ENCODE assay signal across 10 cellular contexts in genomic region chr12:52044284-52044983, GRCh38. TPM values are rescaled to one million over a fixed set of nuclear protein-coding genes. Genes with fewer than 3 reads are reported as not detected.
A peak's percentile ranks its signal among the peaks of the same experiment; 100 is the strongest.
DNase-seq lines count a peak whose midpoint lies in the region; ATAC-seq and TF ChIP-seq lines count a peak whose summit lies in the region.
"Had no signal": no experiment of that assay in that cellular context is flagged by ENCODE, and none has a peak within 500 bp of the region (broad histone marks: within the 10 kb centered on the region; RNA-seq: fewer than 3 reads in every experiment).

No MANE protein-coding gene starts in this region.

- H3K9ac ChIP-seq in subcutaneous abdominal adipose tissue (ENCODE audit: low read length in 5 of 5) = peak overlapping the region in 4 of 5 donors; percentile 6 to 59 (median 44)
- H3K9ac ChIP-seq: SK-N-SH had no signal

- H3K4me1 ChIP-seq in subcutaneous abdominal adipose tissue (ENCODE audit: control insufficient read depth in 5 of 5, insufficient read depth in 5 of 5, low read length in 5 of 5) = peaks cover 18 to 66% (median 42%) of the 10 kb centered on the region in 5 donors

- H3K4me3 Mint-ChIP-seq in endothelial cell (ENCODE audit: unreplicated experiment) = no peak overlapping the region

- H3K9me3 ChIP-seq in MG63 = no peaks in the 10 kb centered on the region
- H3K9me3 ChIP-seq in subcutaneous abdominal adipose tissue (ENCODE audit: control insufficient read depth in 5 of 5, low read length in 5 of 5) = peaks cover 0 to 2% (median 0%) of the 10 kb centered on the region in 5 donors
- H3K9me3 ChIP-seq: SK-N-SH had no signal

- CTCF ChIA-PET in HEK293T (lab: Yijun Ruan, JAX) = interaction anchor here (1.0 kb wide), 1 partner anchor 19 kb away, joined by 6 read pairs; no protein-coding TSS in a partner anchor

- H3K27ac ChIP-seq in subcutaneous abdominal adipose tissue (ENCODE audit: low read depth, low read length) = peak overlapping the region; percentile 86

- no peak for ATAC-seq in HG03342 (IDR thresholded peaks at IDR 0.05; ENCODE audit: unreplicated experiment)

- DNase-seq in MG63 (peak; percentile 97), endothelial cell (ENCODE audit: low spot score) (no peak), medulla oblongata (ENCODE audit: extremely low spot score) (peak; percentile 83), HEK293T (ENCODE audit: extremely low spot score) (no peak), DMS79 (lab: John Stamatoyannopoulos, UW) (no peak)
- no peak for DNase-seq in activated naive CD4-positive, alpha-beta T cell (lab: John Stamatoyannopoulos, UW)
- DNase-seq: NCI-H1417 treated with DMSO at 0.1 percent for 48 hours, SK-N-SH had no signal

- H3K4me3 ChIP-seq in MG63 = no peak overlapping the region
- peak overlapping the region in 3 of 5 donors; percentile 3 to 30 (median 7) for H3K4me3 ChIP-seq in subcutaneous abdominal adipose tissue (ENCODE audit: low read depth in 1 of 5, low read length in 5 of 5)

- peaks cover 11% of the 10 kb centered on the region for H3K27me3 Mint-ChIP-seq in endothelial cell (ENCODE audit: unreplicated experiment)

- POLR2A ChIA-PET in HEK293T (lab: Yijun Ruan, JAX) = interaction anchor here (1.2 kb wide), 1 partner anchor 19 kb away, joined by 3 read pairs; no protein-coding TSS in a partner anchor

- TF ChIP-seq CTCF in endothelial cell (IDR thresholded peaks at IDR 0.05; ENCODE audit: unreplicated experiment) = no peak

- no peaks in the 10 kb centered on the region for H3K36me3 ChIP-seq in MG63
- peaks cover 0 to 3% (median 0%) of the 10 kb centered on the region in 5 donors for H3K36me3 ChIP-seq in subcutaneous abdominal adipose tissue (ENCODE audit: control insufficient read depth in 5 of 5, insufficient read depth in 5 of 5, low read length in 5 of 5)

- H3K4me1 Mint-ChIP-seq in endothelial cell (ENCODE audit: unreplicated experiment) = peaks cover 13% of the 10 kb centered on the region

- H3K27ac Mint-ChIP-seq in endothelial cell (ENCODE audit: unreplicated experiment) = peak overlapping the region; percentile 27

- no peaks in the 10 kb centered on the region for H3K27me3 ChIP-seq in MG63
- H3K27me3 ChIP-seq in subcutaneous abdominal adipose tissue (ENCODE audit: control insufficient read depth in 5 of 5, insufficient read depth in 4 of 5, low read length in 5 of 5) = peaks cover 0 to 9% (median 0%) of the 10 kb centered on the region in 5 donors

- H3K36me3 Mint-ChIP-seq in endothelial cell (ENCODE audit: low read depth, unreplicated experiment) = peaks cover 3% of the 10 kb centered on the region

- H3K9me3 Mint-ChIP-seq in endothelial cell (ENCODE audit: unreplicated experiment) = no peaks in the 10 kb centered on the region

TF ChIP-seq in HEK293T, 16 proteins besides CTCF, POLR2A, EP300 and RAD21:
- TF ChIP-seq L3MBTL2 (conservative IDR thresholded peaks at IDR 0.05) (no peak), BHLHE40 (IDR thresholded peaks at IDR 0.05; ENCODE audit: borderline replicate concordance) (no peak), LEF1 (IDR thresholded peaks at IDR 0.05; ENCODE audit: borderline replicate concordance) (no peak), FOXA1 (IDR thresholded peaks at IDR 0.05) (no peak), SUZ12 (IDR thresholded peaks at IDR 0.05) (no peak), SP1 (IDR thresholded peaks at IDR 0.05) (no peak), TARDBP (IDR thresholded peaks at IDR 0.05) (no peak), ARNT (IDR thresholded peaks at IDR 0.05) (no peak)

RNA-seq across cellular contexts. Expression of gene NR4A1, which starts 6.8 kb away (rescaled TPM):
- 4.4 TPM in 1 of 2 replicates, not detected in the other for total RNA-seq in MG63 (2014; rRNA removed; shearing (Covaris generic); ENCODE audit: low replicate concordance)
- total RNA-seq in endothelial cell (ENCODE audit: unreplicated experiment) = 1.0 TPM

RNA-seq across cellular contexts. Expression of gene ATG101, which starts 25.3 kb away (rescaled TPM):
- 45.4 and 110 TPM in 2 replicates for total RNA-seq in MG63 (2014; rRNA removed; shearing (Covaris generic); ENCODE audit: low replicate concordance)
- 30.6 TPM for total RNA-seq in endothelial cell (ENCODE audit: unreplicated experiment)

RNA-seq across cellular contexts. Expression of gene SMIM41, which starts 35.1 kb away (rescaled TPM):
- total RNA-seq in MG63 (2014; rRNA removed; shearing (Covaris generic); ENCODE audit: low replicate concordance) = not detected in 2 replicates
- not detected for total RNA-seq in endothelial cell (ENCODE audit: unreplicated experiment)

RNA-seq across cellular contexts. Expression of gene TAMALIN, which starts 37.7 kb away (rescaled TPM):
- total RNA-seq in MG63 (2014; rRNA removed; shearing (Covaris generic); ENCODE audit: low replicate concordance) = 1.4 and 2.0 TPM in 2 replicates
- total RNA-seq in endothelial cell (ENCODE audit: unreplicated experiment) = 29.7 TPM

Comparison
In these comparisons a context has a peak if more than half of its experiments do, and no peak if none do; other contexts are left out.
1. DNase-seq: peak in MG63 (single experiment) and medulla oblongata (single experiment); none in endothelial cell (single experiment), HEK293T (single experiment), activated naive CD4-positive, alpha-beta T cell (0 of 4) and DMS79 (single experiment).